Comparison of ENCODE assay signal across 21 cellular contexts in the genomic region with DNA sequence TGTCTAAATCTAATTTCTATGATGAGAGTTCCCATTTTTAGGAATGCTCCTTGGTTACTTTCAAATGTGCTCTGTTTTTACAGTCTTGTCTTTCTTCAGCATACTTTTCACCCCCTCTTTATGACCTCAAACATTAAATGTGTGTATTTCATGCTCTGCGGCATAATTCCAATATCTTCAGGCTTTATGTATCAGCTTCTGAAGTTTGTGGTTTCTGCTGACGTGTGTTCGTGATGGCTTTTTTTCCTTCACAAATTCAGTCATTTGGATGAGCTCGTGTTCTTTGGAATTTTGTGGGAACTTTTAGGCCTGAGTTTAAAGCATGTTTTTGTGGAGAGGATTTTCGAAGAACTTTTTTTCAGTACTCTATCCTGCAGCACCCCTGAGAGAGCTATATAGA.
A peak's percentile ranks its signal among the peaks of the same experiment; 100 is the strongest.
DNase-seq lines count a peak whose midpoint lies in the region; ATAC-seq and TF ChIP-seq lines count a peak whose summit lies in the region.
"Had no signal": no experiment of that assay in that cellular context is flagged by ENCODE, and none has a peak within 500 bp of the region (broad histone marks: within the 10 kb centered on the region; RNA-seq: fewer than 3 reads in every experiment).

No MANE protein-coding gene starts in this region.

- DNase-seq in AG10803 (ENCODE audit: low read depth): peak; percentile 21
- DNase-seq in GM23338 (ENCODE audit: low spot score): no peak
- DNase-seq in SK-MEL-5 (ENCODE audit: low read depth, low spot score): peak; percentile 21
- DNase-seq in astrocyte of the spinal cord (ENCODE audit: low read depth, low spot score): peak; percentile 38
- no peak for DNase-seq in activated T-cell treated with anti-CD3 and anti-CD28 coated beads for 4 hours
- DNase-seq in stimulated activated naive CD4-positive, alpha-beta T cell (lab: John Stamatoyannopoulos, UW): no peak
- DNase-seq in GM13976 (ENCODE audit: low spot score): no peak
- no peak for DNase-seq in stimulated activated effector memory CD8-positive, alpha-beta T cell treated with anti-CD3 and anti-CD28 coated beads, Interleukin-12 subunit alpha, Interleukin-12 subunit beta, amount 100 ng/mL, for 72 hours (ENCODE audit: low spot score in 2 of 2)
- DNase-seq: CD4-positive, alpha-beta memory T cell; DMS153; DMS79; KBM-7 had no signal

- no peaks in the 10 kb centered on the region for H3K4me1 ChIP-seq in GM23338 (ENCODE audit: insufficient read depth)
- H3K4me1 ChIP-seq: BLaER1, HAP-1 had no signal

- H2AFZ ChIP-seq in GM23338: peak overlapping the region; percentile 59; the same call in 1 of the 2 replicates

- 0 out of 2 replicates have a peak, but pooled peaks cover 2% of the 10 kb centered on the region for H3K9me2 ChIP-seq in GM23338 (ENCODE audit: insufficient read depth)

- peaks cover 8% of the 10 kb centered on the region; the same call in 2 of the 3 replicates for H3K4me1 Mint-ChIP-seq in GM23338
- no peaks in the 10 kb centered on the region for H3K4me1 Mint-ChIP-seq in stimulated activated effector memory CD8-positive, alpha-beta T cell treated with anti-CD3 and anti-CD28 coated beads, Interleukin-12 subunit alpha, Interleukin-12 subunit beta, amount 100 ng/mL, for 72 hours
- H3K4me1 Mint-ChIP-seq: CD14-positive monocyte; CD4-positive, alpha-beta memory T cell; IgD-negative memory B cell had no signal

- H3K27me3 ChIP-seq in GM23338 (ENCODE audit: insufficient read depth): no peaks in the 10 kb centered on the region
- H3K27me3 ChIP-seq: BLaER1 had no signal

- H3K27ac Mint-ChIP-seq in GM23338: no peak overlapping the region
- no peak overlapping the region for H3K27ac Mint-ChIP-seq in stimulated activated effector memory CD8-positive, alpha-beta T cell treated with anti-CD3 and anti-CD28 coated beads, Interleukin-12 subunit alpha, Interleukin-12 subunit beta, amount 100 ng/mL, for 72 hours
- H3K27ac Mint-ChIP-seq: CD14-positive monocyte; CD4-positive, alpha-beta memory T cell had no signal

- H3F3A ChIP-seq in GM23338 (replicated peaks; ENCODE audit: low read depth): no peaks in the 10 kb centered on the region

- H4K20me1 ChIP-seq in GM23338 (replicated peaks; ENCODE audit: insufficient read depth): no peaks in the 10 kb centered on the region
- H4K20me1 ChIP-seq: BLaER1 had no signal

- in situ Hi-C loops in SK-MEL-5 (cut with HindIII; ENCODE audit: low pct_unique_long_range_greater_than_20kb, low sequenced_read_pairs): no loop called here
- in situ Hi-C loops in astrocyte of the spinal cord (cut with HindIII; ENCODE audit: low sequenced_read_pairs): no loop called here
- in situ Hi-C loops in GM13976 (cut with MboI; ENCODE audit: low sequenced_read_pairs, unreplicated experiment): no loop called here

- H3K36me3 ChIP-seq in GM23338 (ENCODE audit: insufficient read depth): no peaks in the 10 kb centered on the region
- H3K36me3 ChIP-seq: BLaER1, HAP-1 had no signal

- H3K4me3 ChIP-seq in AG10803 (ENCODE audit: low read length) (no peak overlapping the region), GM23338 (no peak overlapping the region), astrocyte of the spinal cord (ENCODE audit: low read depth, low read length) (no peak overlapping the region)
- H3K4me3 ChIP-seq: A549, BLaER1, GM12878, HAP-1 had no signal

- no peak overlapping the region for H3K27ac ChIP-seq in GM23338 (ENCODE audit: low read depth)
- H3K27ac ChIP-seq: 22Rv1, A549, BLaER1, HL-60 had no signal

- H3K4me2 ChIP-seq in GM23338: no peak overlapping the region
- H3K4me2 ChIP-seq: A549, BLaER1 had no signal

- H3K9me3 Mint-ChIP-seq in GM23338: no peaks in the 10 kb centered on the region
- no peaks in the 10 kb centered on the region for H3K9me3 Mint-ChIP-seq in stimulated activated effector memory CD8-positive, alpha-beta T cell treated with anti-CD3 and anti-CD28 coated beads, Interleukin-12 subunit alpha, Interleukin-12 subunit beta, amount 100 ng/mL, for 72 hours

- H3K4me3 Mint-ChIP-seq in GM23338: no peak overlapping the region
- no peak overlapping the region for H3K4me3 Mint-ChIP-seq in stimulated activated effector memory CD8-positive, alpha-beta T cell treated with anti-CD3 and anti-CD28 coated beads, Interleukin-12 subunit alpha, Interleukin-12 subunit beta, amount 100 ng/mL, for 72 hours
- H3K4me3 Mint-ChIP-seq: CD14-positive monocyte; CD4-positive, alpha-beta memory T cell; IgD-negative memory B cell had no signal

- peaks cover 2% of the 10 kb centered on the region for H3K27me3 Mint-ChIP-seq in GM23338 (ENCODE audit: insufficient read depth, low read depth, poor library complexity)

- no peaks in the 10 kb centered on the region for H3K36me3 Mint-ChIP-seq in GM23338 (ENCODE audit: low read depth)
- H3K36me3 Mint-ChIP-seq in stimulated activated effector memory CD8-positive, alpha-beta T cell treated with anti-CD3 and anti-CD28 coated beads, Interleukin-12 subunit alpha, Interleukin-12 subunit beta, amount 100 ng/mL, for 72 hours: no peaks in the 10 kb centered on the region
- H3K36me3 Mint-ChIP-seq: CD14-positive monocyte; CD4-positive, alpha-beta memory T cell; IgD-negative memory B cell had no signal

- H3K79me2 ChIP-seq in GM23338 (replicated peaks; ENCODE audit: insufficient read depth): no peaks in the 10 kb centered on the region

- TF ChIP-seq CTCF in AG10803 (conservative IDR thresholded peaks at IDR 0.05; ENCODE audit: low read length): no peak
- no peak for TF ChIP-seq CTCF in GM23338 (conservative IDR thresholded peaks at IDR 0.05; ENCODE audit: low read depth in 2 of 2)
- no peak for TF ChIP-seq CTCF in astrocyte of the spinal cord (IDR thresholded peaks at IDR 0.05; ENCODE audit: low read depth, low read length)
- TF ChIP-seq CTCF in GM13976 (IDR thresholded peaks at IDR 0.05; ENCODE audit: borderline replicate concordance, control extremely low read depth, extremely low read depth, insufficient read depth, missing control alignments): no peak

- ATAC-seq in GM23338: no peak
- no peak for ATAC-seq in stimulated activated effector memory CD8-positive, alpha-beta T cell treated with anti-CD3 and anti-CD28 coated beads, Interleukin-12 subunit alpha, Interleukin-12 subunit beta, amount 100 ng/mL, for 72 hours
- ATAC-seq: A549, GM12878, HepG2 had no signal

TF ChIP-seq in GM23338, 12 proteins besides CTCF, POLR2A, EP300 and RAD21 (continues in another document):
- TF ChIP-seq ZNF331 (CRISPR knock-in tag; IDR thresholded peaks at IDR 0.05; ENCODE audit: low read depth) (no peak), POLR2AphosphoS5 (IDR thresholded peaks at IDR 0.05; ENCODE audit: low read depth) (no peak), JUNB (IDR thresholded peaks at IDR 0.05; ENCODE audit: unreplicated experiment) (no peak), NANOG (IDR thresholded peaks at IDR 0.05; ENCODE audit: borderline replicate concordance) (no peak), EZH2phosphoT487 (IDR thresholded peaks at IDR 0.05; ENCODE audit: unreplicated experiment) (no peak), ZNF114 (CRISPR knock-in tag; IDR thresholded peaks at IDR 0.05) (no peak), CREB1 (CRISPR knock-in tag; IDR thresholded peaks at IDR 0.05; ENCODE audit: low read depth) (no peak)
- TF ChIP-seq, protein P1, sequence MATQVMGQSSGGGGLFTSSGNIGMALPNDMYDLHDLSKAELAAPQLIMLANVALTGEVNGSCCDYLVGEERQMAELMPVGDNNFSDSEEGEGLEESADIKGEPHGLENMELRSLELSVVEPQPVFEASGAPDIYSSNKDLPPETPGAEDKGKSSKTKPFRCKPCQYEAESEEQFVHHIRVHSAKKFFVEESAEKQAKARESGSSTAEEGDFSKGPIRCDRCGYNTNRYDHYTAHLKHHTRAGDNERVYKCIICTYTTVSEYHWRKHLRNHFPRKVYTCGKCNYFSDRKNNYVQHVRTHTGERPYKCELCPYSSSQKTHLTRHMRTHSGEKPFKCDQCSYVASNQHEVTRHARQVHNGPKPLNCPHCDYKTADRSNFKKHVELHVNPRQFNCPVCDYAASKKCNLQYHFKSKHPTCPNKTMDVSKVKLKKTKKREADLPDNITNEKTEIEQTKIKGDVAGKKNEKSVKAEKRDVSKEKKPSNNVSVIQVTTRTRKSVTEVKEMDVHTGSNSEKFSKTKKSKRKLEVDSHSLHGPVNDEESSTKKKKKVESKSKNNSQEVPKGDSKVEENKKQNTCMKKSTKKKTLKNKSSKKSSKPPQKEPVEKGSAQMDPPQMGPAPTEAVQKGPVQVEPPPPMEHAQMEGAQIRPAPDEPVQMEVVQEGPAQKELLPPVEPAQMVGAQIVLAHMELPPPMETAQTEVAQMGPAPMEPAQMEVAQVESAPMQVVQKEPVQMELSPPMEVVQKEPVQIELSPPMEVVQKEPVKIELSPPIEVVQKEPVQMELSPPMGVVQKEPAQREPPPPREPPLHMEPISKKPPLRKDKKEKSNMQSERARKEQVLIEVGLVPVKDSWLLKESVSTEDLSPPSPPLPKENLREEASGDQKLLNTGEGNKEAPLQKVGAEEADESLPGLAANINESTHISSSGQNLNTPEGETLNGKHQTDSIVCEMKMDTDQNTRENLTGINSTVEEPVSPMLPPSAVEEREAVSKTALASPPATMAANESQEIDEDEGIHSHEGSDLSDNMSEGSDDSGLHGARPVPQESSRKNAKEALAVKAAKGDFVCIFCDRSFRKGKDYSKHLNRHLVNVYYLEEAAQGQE (IDR thresholded peaks at IDR 0.05; ENCODE audit: unreplicated experiment): no peak

Comparison
In these comparisons a context has a peak if more than half of its experiments do, and no peak if none do; other contexts are left out.
1. DNase-seq: peak in AG10803 (single experiment), SK-MEL-5 (single experiment) and astrocyte of the spinal cord (single experiment); none in GM23338 (single experiment), activated T-cell treated with anti-CD3 and anti-CD28 coated beads for 4 hours (single experiment), stimulated activated naive CD4-positive, alpha-beta T cell (0 of 6), GM13976 (single experiment) and stimulated activated effector memory CD8-positive, alpha-beta T cell treated with anti-CD3 and anti-CD28 coated beads, Interleukin-12 subunit alpha, Interleukin-12 subunit beta, amount 100 ng/mL, for 72 hours (0 of 2).